2 cellular contexts compared by ENCODE assay signal in genomic region chr11:85752890-85753581, GRCh38.
TF ChIP-seq lines count a peak whose summit lies in the region.

No MANE protein-coding gene starts in this region.

TF ChIP-seq in IMR-90, 13 proteins besides CTCF, POLR2A, EP300 and RAD21:
- TF ChIP-seq CEBPB (IDR thresholded peaks at IDR 0.05; ENCODE audit: low read depth, low read length) = no peak
- no peak for TF ChIP-seq NFE2L2 (IDR thresholded peaks at IDR 0.05; ENCODE audit: low read depth, low read length)
- no peak for TF ChIP-seq MAZ (IDR thresholded peaks at IDR 0.05; ENCODE audit: borderline replicate concordance, low read depth, low read length)
- TF ChIP-seq SMC3 (IDR thresholded peaks at IDR 0.05; ENCODE audit: low read depth, low read length) = no peak
TF ChIP-seq in IMR-90: peak in this region for 0.

TF ChIP-seq in H1, 55 proteins besides CTCF, POLR2A, EP300 and RAD21:
- TF ChIP-seq CTBP2 (IDR thresholded peaks at IDR 0.05; ENCODE audit: borderline replicate concordance, insufficient read depth, insufficient read length, low read length) = no peak
- no peak for TF ChIP-seq RXRA (IDR thresholded peaks at IDR 0.05; ENCODE audit: insufficient read depth, low read depth, low read length)
- TF ChIP-seq CHD1 (IDR thresholded peaks at IDR 0.05; ENCODE audit: low read depth, low read length) = no peak
- TF ChIP-seq EGR1 (IDR thresholded peaks at IDR 0.05; ENCODE audit: borderline replicate concordance, low read depth, low read length) = no peak
- TF ChIP-seq CBX5 (IDR thresholded peaks at IDR 0.05; ENCODE audit: low read depth, low read length) = no peak
- no peak for TF ChIP-seq CBX8 (IDR thresholded peaks at IDR 0.05; ENCODE audit: borderline replicate concordance, low read depth, low read length)
- no peak for TF ChIP-seq TCF12 (IDR thresholded peaks at IDR 0.05; ENCODE audit: low read depth, low read length)
- TF ChIP-seq SIX5 (IDR thresholded peaks at IDR 0.05; ENCODE audit: low read depth, low read length) = no peak
- TF ChIP-seq BCL11A (IDR thresholded peaks at IDR 0.05; ENCODE audit: low read depth in 2 of 2, low read length in 2 of 2) = no peak
- TF ChIP-seq, protein P1, sequence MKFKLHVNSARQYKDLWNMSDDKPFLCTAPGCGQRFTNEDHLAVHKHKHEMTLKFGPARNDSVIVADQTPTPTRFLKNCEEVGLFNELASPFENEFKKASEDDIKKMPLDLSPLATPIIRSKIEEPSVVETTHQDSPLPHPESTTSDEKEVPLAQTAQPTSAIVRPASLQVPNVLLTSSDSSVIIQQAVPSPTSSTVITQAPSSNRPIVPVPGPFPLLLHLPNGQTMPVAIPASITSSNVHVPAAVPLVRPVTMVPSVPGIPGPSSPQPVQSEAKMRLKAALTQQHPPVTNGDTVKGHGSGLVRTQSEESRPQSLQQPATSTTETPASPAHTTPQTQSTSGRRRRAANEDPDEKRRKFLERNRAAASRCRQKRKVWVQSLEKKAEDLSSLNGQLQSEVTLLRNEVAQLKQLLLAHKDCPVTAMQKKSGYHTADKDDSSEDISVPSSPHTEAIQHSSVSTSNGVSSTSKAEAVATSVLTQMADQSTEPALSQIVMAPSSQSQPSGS (IDR thresholded peaks at IDR 0.05; ENCODE audit: low read length) = no peak
- no peak for TF ChIP-seq ATF3 (IDR thresholded peaks at IDR 0.05; ENCODE audit: insufficient read depth, low read depth, low read length)
- no peak for TF ChIP-seq RFX5 (IDR thresholded peaks at IDR 0.05; ENCODE audit: borderline replicate concordance, low read depth, low read length)
- TF ChIP-seq, protein P2, sequence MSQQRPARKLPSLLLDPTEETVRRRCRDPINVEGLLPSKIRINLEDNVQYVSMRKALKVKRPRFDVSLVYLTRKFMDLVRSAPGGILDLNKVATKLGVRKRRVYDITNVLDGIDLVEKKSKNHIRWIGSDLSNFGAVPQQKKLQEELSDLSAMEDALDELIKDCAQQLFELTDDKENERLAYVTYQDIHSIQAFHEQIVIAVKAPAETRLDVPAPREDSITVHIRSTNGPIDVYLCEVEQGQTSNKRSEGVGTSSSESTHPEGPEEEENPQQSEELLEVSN (IDR thresholded peaks at IDR 0.05) = no peak
- TF ChIP-seq PHF8 (conservative IDR thresholded peaks at IDR 0.05; ENCODE audit: low read depth, low read length) = no peak
- no peak for TF ChIP-seq ZNF274 (IDR thresholded peaks at IDR 0.05; ENCODE audit: borderline replicate concordance, extremely low read depth, low read length)
- TF ChIP-seq HDAC6 (IDR thresholded peaks at IDR 0.05; ENCODE audit: low read depth, low read length) = no peak
